14 cellular contexts compared by ENCODE assay signal in the genomic region with DNA sequence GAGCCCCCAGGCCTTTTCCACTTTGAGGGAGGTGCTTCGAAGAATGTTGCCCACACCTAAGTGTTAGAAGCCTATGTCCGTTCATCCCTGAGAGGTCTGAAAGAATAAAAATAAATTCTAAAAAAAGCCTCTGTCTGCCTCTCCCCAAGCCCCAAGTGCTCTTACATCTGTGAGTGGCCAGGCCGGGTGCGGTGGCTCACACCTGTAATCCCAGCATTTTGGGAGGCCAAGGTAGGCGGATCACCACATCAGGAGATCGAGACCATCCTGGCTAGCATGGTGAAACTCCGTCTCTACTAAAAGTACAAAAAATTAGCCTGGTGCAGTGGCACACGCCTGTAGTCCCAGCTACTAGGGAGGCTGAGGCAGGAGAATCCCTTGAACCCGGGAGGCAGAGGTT. TPM values are rescaled to one million over a fixed set of nuclear protein-coding genes. Genes with fewer than 3 reads are reported as not detected.
"Had no signal": no experiment of that assay in that cellular context is flagged by ENCODE, and none has a peak within 500 bp of the region (broad histone marks: within the 10 kb centered on the region; RNA-seq: fewer than 3 reads in every experiment).

No MANE protein-coding gene starts in this region.

RNA-seq across cellular contexts. Expression of a gene that starts 16.1 kb away (rescaled TPM):
- total RNA-seq: pulmonary artery endothelial cell, smooth muscle cell had no signal
- polyA plus RNA-seq: naive thymus-derived CD4-positive, alpha-beta T cell had no signal

RNA-seq across cellular contexts. Expression of a gene that starts 19.6 kb away (rescaled TPM):
- polyA plus RNA-seq: naive thymus-derived CD4-positive, alpha-beta T cell had no signal

RNA-seq across cellular contexts. Expression of a gene that starts 26.3 kb away (rescaled TPM):
- total RNA-seq: naive thymus-derived CD4-positive, alpha-beta T cell; natural killer cell; neural crest cell; omental fat pad; progenitor cell of endocrine pancreas; pulmonary artery endothelial cell; sciatic nerve; smooth muscle cell; spleen; subcutaneous adipose tissue; temporal lobe; thoracic aorta; ureter had no signal
- polyA plus RNA-seq: naive thymus-derived CD4-positive, alpha-beta T cell; ovary; smooth muscle cell; spleen had no signal
